ENCODE assay signal across 8 cellular contexts in genomic region chr1:235253219-235253640, GRCh38.
DNase-seq lines count a peak whose midpoint lies in the region; ATAC-seq, FAIRE-seq and TF ChIP-seq lines count a peak whose summit lies in the region.

No MANE protein-coding gene starts in this region.

- H3K9me3 Mint-ChIP-seq in T-helper 2 cell treated with Interferon-gamma antibody and Interleukin-4, amounts not matched to agents 5 μg/mL and 100 μg/mL, for 36 hours = no peaks in the 10 kb centered on the region

- no peaks in the 10 kb centered on the region for H3K27me3 Mint-ChIP-seq in T-helper 2 cell treated with Interferon-gamma antibody and Interleukin-4, amounts not matched to agents 5 μg/mL and 100 μg/mL, for 36 hours (ENCODE audit: low read depth)

- RAD21 ChIA-PET in HCT116 (lab: Charles Lee; ENCODE audit: low non-redundant PET in 1 of 2, low total read pairs in 2 of 2, uncharacterized antibody in 2 of 2, unreplicated experiment in 2 of 2) (interaction anchor here in 1 of 2 experiments (1.0 kb wide), 1 partner anchor 162 kb away, joined by 4 read pairs; no protein-coding TSS in a partner anchor), GM12878 (lab: Charles Lee; ENCODE audit: unreplicated experiment) (interaction anchor here (0.5 to 1.2 kb wide), 7 partner anchors 12 to 163 kb away, joined by 3 to 27 read pairs (median 3); no protein-coding TSS in a partner anchor)

- H3K27ac ChIP-seq in HCT116 (ENCODE audit: low read depth, low read length) = no peak overlapping the region
- no peak overlapping the region for H3K27ac ChIP-seq in GM12878 (ENCODE audit: control insufficient read depth, insufficient read depth)
- H3K27ac ChIP-seq in iPS DF 6.9 (ENCODE audit: low read length) = no peak overlapping the region

- 0% methylated on average over 1 of the region's 1 CpG for WGBS in GM12878 (ENCODE audit: insufficient coverage, insufficient replicate concordance, low lambda C conversion rate, missing lambda C conversion rate)
- no CpG with 5 or more reads among the region's 1 CpG for WGBS in iPS DF 6.9 (ENCODE audit: insufficient coverage, insufficient read length)

- H3K4me2 ChIP-seq in HCT116 (ENCODE audit: low read length) (no peak overlapping the region), GM12878 (ENCODE audit: control insufficient read depth, insufficient read depth) (no peak overlapping the region)

- no peaks in the 10 kb centered on the region for H3K4me1 ChIP-seq in HCT116 (ENCODE audit: control insufficient read depth in 1 of 2, insufficient read depth in 2 of 2, low read length in 2 of 2)
- 0 out of 2 replicates have a peak, but pooled peaks cover under 1% of the 10 kb centered on the region for H3K4me1 ChIP-seq in GM12878 (ENCODE audit: control insufficient read depth, insufficient read depth, low read length)
- no peaks in the 10 kb centered on the region for H3K4me1 ChIP-seq in iPS DF 6.9 (ENCODE audit: control insufficient read depth, insufficient read depth, low read length)

- TF ChIP-seq CTCF in HCT116 (IDR thresholded peaks at IDR 0.05 in 2 of 3, conservative IDR thresholded peaks at IDR 0.05 in 1 of 3; ENCODE audit: borderline replicate concordance in 1 of 3, insufficient read depth in 1 of 3, low read depth in 2 of 3, low read length in 2 of 3) (peak; percentile 84 to 89 (median 87)), GM12878 (IDR thresholded peaks at IDR 0.05 in 2 of 3, conservative IDR thresholded peaks at IDR 0.05 in 1 of 3; ENCODE audit: control insufficient read depth in 2 of 3, extremely low read depth in 1 of 3, insufficient read depth in 1 of 3, low read depth in 3 of 3, low read length in 3 of 3) (peak; percentile 86 to 91 (median 88); a peak in 5 of 6 replicates)

- TF ChIP-seq RAD21 in HCT116 (IDR thresholded peaks at IDR 0.05; ENCODE audit: low read depth) = peak; percentile 89
- peak; percentile 87 for TF ChIP-seq RAD21 in GM12878 (IDR thresholded peaks at IDR 0.05; ENCODE audit: insufficient read depth, low read depth, low read length)

- no peak for TF ChIP-seq POLR2A in HCT116 (IDR thresholded peaks at IDR 0.05; ENCODE audit: borderline replicate concordance, extremely low read depth, insufficient read depth, insufficient read length)
- TF ChIP-seq POLR2A in GM12878 (IDR thresholded peaks at IDR 0.05; ENCODE audit: low read depth, low read length) = no peak

- CTCF ChIA-PET in HCT116 (lab: Charles Lee) = interaction anchor here (0.5 to 5.0 kb wide), 4 partner anchors 13 to 251 kb away, joined by 3 to 47 read pairs (median 4); partner anchors contain the start of gene B3GALNT2
- CTCF ChIA-PET in GM12878 (lab: Yijun Ruan, JAX) = interaction anchor here (0.6 to 5.2 kb wide), 16 partner anchors 8 to 252 kb away, joined by 3 to 101 read pairs (median 5); partner anchors contain the start of genes ARID4B, B3GALNT2 and GGPS1

- H3K4me3 Mint-ChIP-seq in T-helper 2 cell treated with Interferon-gamma antibody and Interleukin-4, amounts not matched to agents 5 μg/mL and 100 μg/mL, for 36 hours = no peak overlapping the region

- H4K20me1 ChIP-seq in HCT116 (ENCODE audit: insufficient read depth) = no peaks in the 10 kb centered on the region
- no peaks in the 10 kb centered on the region for H4K20me1 ChIP-seq in GM12878 (ENCODE audit: control insufficient read depth, insufficient read depth)

- no peak overlapping the region for H2AFZ ChIP-seq in HCT116 (ENCODE audit: low read depth, low read length, poor library complexity, severe bottlenecking)
- H2AFZ ChIP-seq in GM12878 (ENCODE audit: control insufficient read depth, low read depth, low read length) = no peak overlapping the region

- H3K36me3 Mint-ChIP-seq in T-helper 2 cell treated with Interferon-gamma antibody and Interleukin-4, amounts not matched to agents 5 μg/mL and 100 μg/mL, for 36 hours (ENCODE audit: low read depth) = peaks cover 20% of the 10 kb centered on the region

- DNase-seq in DMS79 treated with DMSO at 0.1 percent for 48 hours (lab: John Stamatoyannopoulos, UW) (peak; percentile 29), HCT116 (ENCODE audit: low read depth, low spot score) (peak; percentile 54), NCI-H146 (lab: John Stamatoyannopoulos, UW) (peak; percentile 79), GM12878 (ENCODE audit: low read depth, low spot score) (no peak), iPS DF 6.9 (ENCODE audit: low read depth, low spot score) (peak; percentile 41), GOT3 (lab: John Stamatoyannopoulos, UW) (no peak)
- DNase-seq in T-helper 2 cell treated with Interferon-gamma antibody and Interleukin-4, amounts not matched to agents 5 μg/mL and 100 μg/mL, for 36 hours (ENCODE audit: low spot score) = peak; percentile 38
- DNase-seq in stimulated activated CD4-positive, alpha-beta T cell treated with anti-CD3 and anti-CD28 coated beads, Interleukin-12 subunit alpha, Interleukin-12 subunit beta, amount 100 ng/mL, for 48 hours (ENCODE audit: low read depth in 2 of 3, low spot score in 1 of 3) = peak; percentile 27 to 53 (median 42)

- TF ChIP-seq EP300 in GM12878 (IDR thresholded peaks at IDR 0.05; ENCODE audit: borderline replicate concordance in 1 of 2, control insufficient read depth in 1 of 2, low read depth in 2 of 2, low read length in 2 of 2) = no peak

- H3K36me3 ChIP-seq in HCT116 (ENCODE audit: control insufficient read depth in 1 of 2, insufficient read depth in 2 of 2, low read length in 2 of 2) (peaks cover 0 to 4% of the 10 kb centered on the region in 2 experiments; a peak in 1 of 4 replicates), GM12878 (ENCODE audit: control insufficient read depth in 2 of 2, insufficient read depth in 2 of 2, low read length in 1 of 2) (peaks cover 0 to 15% of the 10 kb centered on the region in 2 experiments; a peak in 1 of 4 replicates), iPS DF 6.9 (ENCODE audit: control insufficient read depth, insufficient read depth, low read length) (no peaks in the 10 kb centered on the region)

- intact Hi-C loops in HCT116 (cut with micrococcal nuclease) = loop anchor here (1.0 to 10.0 kb wide), 4 partner anchors 74 to 722 kb away; partner anchors contain the start of genes ARID4B and GGPS1
- intact Hi-C loops in GM12878 (cut with micrococcal nuclease; ENCODE audit: unreplicated experiment) = loop anchor here (1.0 to 10.0 kb wide), 3 partner anchors 76 to 252 kb away; partner anchors contain the start of genes ARID4B, B3GALNT2 and GGPS1

- no peaks in the 10 kb centered on the region for H3K9me2 ChIP-seq in HCT116 (ENCODE audit: insufficient read depth)

- H3K9ac ChIP-seq in HCT116 (ENCODE audit: low read length) = no peak overlapping the region
- H3K9ac ChIP-seq in GM12878 (ENCODE audit: control insufficient read depth, insufficient read depth, low read length) = no peak overlapping the region

- H3K79me2 ChIP-seq in HCT116 (ENCODE audit: insufficient read depth, low read length) (peaks cover 28% of the 10 kb centered on the region), GM12878 (ENCODE audit: control insufficient read depth, insufficient read depth, low read length) (peaks cover 3% of the 10 kb centered on the region)

- H3K4me1 Mint-ChIP-seq in T-helper 2 cell treated with Interferon-gamma antibody and Interleukin-4, amounts not matched to agents 5 μg/mL and 100 μg/mL, for 36 hours (ENCODE audit: low read depth) = peaks cover 20% of the 10 kb centered on the region

- POLR2A ChIA-PET in HCT116 (lab: Charles Lee) = interaction anchor here (0.7 kb wide), 1 partner anchor 11 kb away, joined by 3 read pairs; no protein-coding TSS in a partner anchor
- POLR2A ChIA-PET in GM12878 (lab: Charles Lee) = interaction anchor here (0.5 to 1.6 kb wide), 2 partner anchors 131 to 152 kb away, joined by 3 read pairs; no protein-coding TSS in a partner anchor

- peak; percentile 23 for FAIRE-seq in GM12878 (lab: Jason Lieb, UNC)

- peak; percentile 100 for ATAC-seq in HCT116
- peak; percentile 100 for ATAC-seq in GM12878

- no peak overlapping the region for H3K27ac Mint-ChIP-seq in T-helper 2 cell treated with Interferon-gamma antibody and Interleukin-4, amounts not matched to agents 5 μg/mL and 100 μg/mL, for 36 hours

- SMC1A ChIA-PET in GM12878 (lab: Charles Lee; ENCODE audit: uncharacterized antibody, unreplicated experiment) = interaction anchor here (0.8 to 3.4 kb wide), 12 partner anchors 9 to 163 kb away, joined by 3 to 46 read pairs (median 4); no protein-coding TSS in a partner anchor

- H3K27me3 ChIP-seq in HCT116 (ENCODE audit: insufficient read depth, low read length) (no peaks in the 10 kb centered on the region), GM12878 (replicated peaks in 1 of 2; ENCODE audit: control insufficient read depth in 2 of 2, insufficient read depth in 2 of 2, low read length in 1 of 2) (no peaks in the 10 kb centered on the region), iPS DF 6.9 (ENCODE audit: control insufficient read depth, insufficient read depth, low read length) (no peaks in the 10 kb centered on the region)

- H3K4me3 ChIP-seq in HCT116 (replicated peaks in 1 of 2; ENCODE audit: low read depth in 1 of 2, low read length in 2 of 2) (no peak overlapping the region), GM12878 (no peak overlapping the region), iPS DF 6.9 (ENCODE audit: low read length) (no peak overlapping the region)

- H3K9me3 ChIP-seq in HCT116 (ENCODE audit: control insufficient read depth in 1 of 2, insufficient read depth in 1 of 2, low read depth in 1 of 2, low read length in 2 of 2) = no peaks in the 10 kb centered on the region
- no peaks in the 10 kb centered on the region for H3K9me3 ChIP-seq in GM12878 (replicated peaks; ENCODE audit: control insufficient read depth, insufficient read depth, low read length)
- no peaks in the 10 kb centered on the region for H3K9me3 ChIP-seq in iPS DF 6.9 (ENCODE audit: control insufficient read depth, insufficient read depth, low read length)

- no TSS peak for BruUV-seq in HCT116 (replicated peaks; lab: Mats Ljungman, UMichigan)
- BruUV-seq in GM12878 (replicated peaks; lab: Mats Ljungman, UMichigan) = no TSS peak

- in situ Hi-C loops in GM12878 (cut with MboI) = no loop called here

TF ChIP-seq in HCT116, 20 proteins besides CTCF, POLR2A, EP300 and RAD21:
- TF ChIP-seq CBX3 (IDR thresholded peaks at IDR 0.05; ENCODE audit: low read depth) = no peak
- TF ChIP-seq YY1 (IDR thresholded peaks at IDR 0.05; ENCODE audit: extremely low read depth, insufficient replicate concordance, low read depth, low read length) = peak; percentile 71
- peak; percentile 43; the same call in 1 of the 2 replicates for TF ChIP-seq CEBPB (IDR thresholded peaks at IDR 0.05; ENCODE audit: low read depth)

TF ChIP-seq in GM12878, 131 proteins besides CTCF, POLR2A, EP300 and RAD21 (continues in another document):
- TF ChIP-seq TCF12 (IDR thresholded peaks at IDR 0.05; ENCODE audit: low read depth, low read length) (0 out of 2 replicates have a peak, but pooled peaks have one; percentile 20), PAX5 (IDR thresholded peaks at IDR 0.05; ENCODE audit: borderline replicate concordance, low read depth, low read length) (no peak), KDM1A (IDR thresholded peaks at IDR 0.05; ENCODE audit: borderline replicate concordance) (no peak), SMC3 (IDR thresholded peaks at IDR 0.05; ENCODE audit: borderline replicate concordance, low read length) (peak; percentile 84), NFIC (IDR thresholded peaks at IDR 0.05; ENCODE audit: low read depth, low read length) (no peak), NFXL1 (IDR thresholded peaks at IDR 0.05; ENCODE audit: borderline replicate concordance) (no peak), MXI1 (IDR thresholded peaks at IDR 0.05; ENCODE audit: low read depth, low read length) (0 out of 2 replicates have a peak, but pooled peaks have one; percentile 12)

Comparison
In these comparisons a context has a peak if more than half of its experiments do, and no peak if none do; other contexts are left out.
1. DNase-seq: peak in DMS79 treated with DMSO at 0.1 percent for 48 hours (single experiment), HCT116 (single experiment), NCI-H146 (single experiment), T-helper 2 cell treated with Interferon-gamma antibody and Interleukin-4, amounts not matched to agents 5 μg/mL and 100 μg/mL, for 36 hours (single experiment), iPS DF 6.9 (single experiment) and stimulated activated CD4-positive, alpha-beta T cell treated with anti-CD3 and anti-CD28 coated beads, Interleukin-12 subunit alpha, Interleukin-12 subunit beta, amount 100 ng/mL, for 48 hours (3 of 3); none in GM12878 (single experiment) and GOT3 (single experiment).